23 cellular contexts compared by ENCODE assay signal in the genomic region with DNA sequence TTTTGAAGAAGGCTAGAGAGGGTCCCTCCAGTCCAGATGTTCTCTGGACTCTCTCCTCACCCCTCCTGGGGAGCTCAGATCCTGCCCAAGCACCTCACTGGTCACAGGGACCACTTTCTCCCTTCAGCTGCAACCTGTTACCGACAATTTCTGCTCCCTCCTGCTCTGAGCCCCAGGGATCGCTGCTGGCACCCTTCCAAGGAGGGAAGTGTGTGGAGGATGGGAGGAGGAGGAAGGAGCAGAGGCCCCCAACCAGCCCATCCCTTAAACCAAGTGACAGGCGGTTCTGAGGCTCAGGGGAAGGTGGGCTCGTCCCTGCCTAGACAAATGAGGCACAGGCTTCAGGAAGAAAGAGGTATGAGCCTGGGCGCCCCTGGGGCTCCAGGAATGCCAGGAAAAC. TPM values are rescaled to one million over a fixed set of nuclear protein-coding genes. Genes with fewer than 3 reads are reported as not detected.
DNase-seq lines count a peak whose midpoint lies in the region; ATAC-seq, FAIRE-seq and TF ChIP-seq lines count a peak whose summit lies in the region.
"Had no signal": no experiment of that assay in that cellular context is flagged by ENCODE, and none has a peak within 500 bp of the region (broad histone marks: within the 10 kb centered on the region; RNA-seq: fewer than 3 reads in every experiment).

No MANE protein-coding gene starts in this region.

- H2BK120ac ChIP-seq in neuronal stem cell (ENCODE audit: low read depth, low read length): no peak overlapping the region

- intact Hi-C loops in dorsolateral prefrontal cortex (cut with DNase I): no loop called here

- H3K4me2 ChIP-seq in A549 (peak overlapping the region; percentile 85), neuronal stem cell (ENCODE audit: insufficient read depth, low read length, poor library complexity, severe bottlenecking) (no peak overlapping the region), osteoblast (ENCODE audit: insufficient read depth, low read length) (no peak overlapping the region)

- no peak for FAIRE-seq in A549 (lab: Jason Lieb, UNC)

- peaks cover 64% of the 10 kb centered on the region for H3K79me2 ChIP-seq in osteoblast (ENCODE audit: insufficient read depth, low read length)

- no peak overlapping the region for H3K9ac ChIP-seq in neuronal stem cell (ENCODE audit: low read depth, low read length, poor library complexity)

- peaks cover 0 to 3% (median 0%) of the 10 kb centered on the region in 3 experiments for H3K27me3 ChIP-seq in neuronal stem cell (ENCODE audit: control insufficient read depth in 3 of 3, insufficient read depth in 3 of 3, low read depth in 1 of 3, low read length in 3 of 3)
- H3K27me3 ChIP-seq in dorsolateral prefrontal cortex: no peaks in the 10 kb centered on the region
- H3K27me3 ChIP-seq in osteoblast (ENCODE audit: insufficient read depth, low read length): no peaks in the 10 kb centered on the region
- H3K27me3 ChIP-seq: foreskin keratinocyte, right atrium auricular region, suprapubic skin had no signal

- H2BK12ac ChIP-seq in neuronal stem cell (ENCODE audit: low read length): no peak overlapping the region

- H2AFZ ChIP-seq in neuronal stem cell (ENCODE audit: low read length) (no peak overlapping the region), osteoblast (ENCODE audit: low read length) (no peak overlapping the region)

- H4K91ac ChIP-seq in neuronal stem cell (ENCODE audit: low read depth, low read length, poor library complexity): no peak overlapping the region

- TF ChIP-seq CTCF in A549 (IDR thresholded peaks at IDR 0.05) (no peak), VCaP (conservative IDR thresholded peaks at IDR 0.05) (no peak), dorsolateral prefrontal cortex (IDR thresholded peaks at IDR 0.05 in 54 of 56, conservative IDR thresholded peaks at IDR 0.05 in 2 of 56; ENCODE audit: low read depth in 1 of 56, partially characterized antibody in 56 of 56) (no peak), osteoblast (IDR thresholded peaks at IDR 0.05; ENCODE audit: extremely low read depth, low read depth, low read length) (no peak)

- no peak overlapping the region for H3K23ac ChIP-seq in neuronal stem cell (ENCODE audit: low read depth, low read length, poor library complexity)

- H3K18ac ChIP-seq in neuronal stem cell (ENCODE audit: low read length): peak overlapping the region; percentile 9

- H3K4me3 ChIP-seq in A549 (no peak overlapping the region), neuronal stem cell (ENCODE audit: low read length in 2 of 2) (peak overlapping the region in 1 of 2 donors; percentile 11), dorsolateral prefrontal cortex (no peak overlapping the region), osteoblast (ENCODE audit: insufficient read depth, low read length) (no peak overlapping the region)
- H3K4me3 ChIP-seq: HAP-1, right atrium auricular region, suprapubic skin had no signal

- no peaks in the 10 kb centered on the region for H3K36me3 ChIP-seq in neuronal stem cell (replicated peaks in 1 of 2; ENCODE audit: control insufficient read depth in 2 of 2, insufficient read depth in 2 of 2, low read length in 2 of 2)
- no peaks in the 10 kb centered on the region for H3K36me3 ChIP-seq in osteoblast (ENCODE audit: insufficient read depth, low read length)
- H3K36me3 ChIP-seq: HAP-1, right atrium auricular region, suprapubic skin had no signal

- POLR2A ChIA-PET in A549 (lab: Yijun Ruan, JAX): interaction anchor here (1.6 to 4.8 kb wide), 2 partner anchors 14 to 416 kb away, joined by 3 to 23 read pairs; a partner anchor contains a TSS

- no peak for TF ChIP-seq EP300 in A549 (IDR thresholded peaks at IDR 0.05)

- TF ChIP-seq RAD21 in A549 (conservative IDR thresholded peaks at IDR 0.05 in 1 of 2, IDR thresholded peaks at IDR 0.05 in 1 of 2): no peak

- DNase-seq in A549 (ENCODE audit: low read depth in 1 of 2, low spot score in 1 of 2) (no peak), Daoy (ENCODE audit: low read depth) (peak; percentile 46), neuronal stem cell (ENCODE audit: low spot score) (no peak), dorsolateral prefrontal cortex (no peak), osteoblast (ENCODE audit: insufficient read length, low spot score, missing footprints) (no peak)
- DNase-seq: activated CD8-positive, alpha-beta T cell treated with anti-CD3 and anti-CD28 coated beads for 36 hours; activated naive CD4-positive, alpha-beta T cell; amniotic stem cell; central memory CD4-positive, alpha-beta T cell; DND-41; erythroblast; foreskin keratinocyte; hippocampal formation; NCI-H1092 treated with DMSO at 0.1 percent for 48 hours; NCI-H2107; NCI-H526 treated with DMSO at 0.1 percent for 48 hours; occipital lobe had no signal

- H3K9me3 ChIP-seq in A549 (no peaks in the 10 kb centered on the region), neuronal stem cell (replicated peaks in 1 of 2; ENCODE audit: control insufficient read depth in 2 of 2, insufficient read depth in 1 of 2, low read depth in 1 of 2, low read length in 2 of 2) (no peaks in the 10 kb centered on the region), osteoblast (ENCODE audit: low read depth, low read length) (no peaks in the 10 kb centered on the region)
- H3K9me3 ChIP-seq: HAP-1, right atrium auricular region, suprapubic skin had no signal

- no peak overlapping the region for H3K4ac ChIP-seq in neuronal stem cell (ENCODE audit: low read length)

- H3K79me1 ChIP-seq in neuronal stem cell (ENCODE audit: low read depth, low read length): no peaks in the 10 kb centered on the region

- H3K14ac ChIP-seq in neuronal stem cell (ENCODE audit: low read length): no peak overlapping the region

- no peak overlapping the region for H2AK5ac ChIP-seq in neuronal stem cell (ENCODE audit: low read depth, low read length)

- CTCF ChIA-PET in A549 (lab: Yijun Ruan, JAX): interaction anchor here (1.7 to 3.4 kb wide), 3 partner anchors 11 to 99 kb away, joined by 4 to 14 read pairs (median 4); no protein-coding TSS in a partner anchor

- H3K27ac ChIP-seq in A549: peak overlapping the region; percentile 92 to 97
- peak overlapping the region; percentile 99 for H3K27ac ChIP-seq in VCaP
- H3K27ac ChIP-seq in neuronal stem cell (replicated peaks; ENCODE audit: low read length): no peak overlapping the region
- H3K27ac ChIP-seq in dorsolateral prefrontal cortex: no peak overlapping the region
- H3K27ac ChIP-seq in osteoblast (ENCODE audit: low read depth, low read length): no peak overlapping the region
- H3K27ac ChIP-seq: right atrium auricular region, suprapubic skin had no signal

- ATAC-seq in A549 (no peak), GM18873 (IDR thresholded peaks at IDR 0.05; ENCODE audit: low FRiP score, unreplicated experiment) (no peak), GM21528 (IDR thresholded peaks at IDR 0.05; ENCODE audit: low FRiP score, unreplicated experiment) (no peak)
- ATAC-seq: activated CD8-positive, alpha-beta T cell treated with anti-CD3 and anti-CD28 coated beads for 36 hours; foreskin keratinocyte had no signal

- H2BK15ac ChIP-seq in neuronal stem cell (ENCODE audit: low read length): no peak overlapping the region

- 77% methylated on average over 5 of the region's 5 CpGs for WGBS in A549 (ENCODE audit: missing lambda C conversion rate)
- no CpG with 5 or more reads among the region's 5 CpGs for WGBS in neuronal stem cell (ENCODE audit: extremely low coverage in 2 of 2, insufficient read length in 2 of 2, insufficient replicate concordance in 1 of 2), 2 donors

- no peak for TF ChIP-seq POLR2A in A549 (IDR thresholded peaks at IDR 0.05; ENCODE audit: low read length)

- no peak overlapping the region for H4K8ac ChIP-seq in neuronal stem cell (ENCODE audit: low read depth, low read length)

- H4K20me1 ChIP-seq in osteoblast (ENCODE audit: insufficient read depth, low read length): peaks cover 63% of the 10 kb centered on the region

- H3K4me1 ChIP-seq in A549 (peaks cover 95% of the 10 kb centered on the region), neuronal stem cell (ENCODE audit: control insufficient read depth in 2 of 2, insufficient read depth in 1 of 2, low read depth in 1 of 2, low read length in 2 of 2) (no peaks in the 10 kb centered on the region), osteoblast (ENCODE audit: insufficient read depth, low read length) (peaks cover 19% of the 10 kb centered on the region)
- H3K4me1 ChIP-seq: HAP-1 had no signal

- no peak overlapping the region for H2BK5ac ChIP-seq in neuronal stem cell (ENCODE audit: low read length)

TF ChIP-seq in A549, 52 proteins besides CTCF, POLR2A, EP300 and RAD21:
- TF ChIP-seq POLR2AphosphoS2 (conservative IDR thresholded peaks at IDR 0.05; ENCODE audit: low read length): peak; percentile 47; the same call in 1 of the 2 replicates
- TF ChIP-seq MAZ (IDR thresholded peaks at IDR 0.05; ENCODE audit: borderline replicate concordance, low read depth, low read length): no peak

RNA-seq across cellular contexts. Expression of a gene that starts 13.9 kb away (rescaled TPM):
- 131 and 150 TPM in 2 replicates for polyA plus RNA-seq in A549 (2011; rRNA removed)
- polyA plus RNA-seq in A549 (2012; cell fraction: cytosol; rRNA removed): 145 and 229 TPM in 2 replicates
- 263 and 339 TPM in 2 replicates for polyA plus RNA-seq in A549 (2012; cell fraction: nucleus; rRNA removed)
- 114 to 152 TPM (median 147 TPM) in 3 replicates for polyA plus RNA-seq in A549 (2017; fragmentation: RNase III; extraction: RNeasy Plus Mini Kit Qiagen cat#74134 plus additional on column Dnase treatment)
- 151 and 188 TPM in 2 replicates for polyA minus RNA-seq in A549 (2011; rRNA and poly(A)+ RNA removed)
- 11.0 and 12.2 TPM in 2 replicates for total RNA-seq in Daoy (2014; rRNA removed; shearing (Covaris generic))
- 0.10 TPM for polyA plus RNA-seq in neuronal stem cell (2013, experiment 1 of 2)
- polyA plus RNA-seq in neuronal stem cell (2013, experiment 2 of 2): 0.08 TPM
- total RNA-seq in dorsolateral prefrontal cortex: 10 to 100 TPM; 22.0 to 55.2 (median 36.7) TPM
- total RNA-seq in osteoblast: 20.3 and 23.5 TPM in 2 replicates

Comparison
In these comparisons a context has a peak if more than half of its experiments do, and no peak if none do; other contexts are left out.
1. H3K27ac ChIP-seq: peak in A549 (2 of 2) and VCaP (single experiment); none in neuronal stem cell (single experiment), dorsolateral prefrontal cortex (0 of 59) and osteoblast (single experiment).